In the genomic region with DNA sequence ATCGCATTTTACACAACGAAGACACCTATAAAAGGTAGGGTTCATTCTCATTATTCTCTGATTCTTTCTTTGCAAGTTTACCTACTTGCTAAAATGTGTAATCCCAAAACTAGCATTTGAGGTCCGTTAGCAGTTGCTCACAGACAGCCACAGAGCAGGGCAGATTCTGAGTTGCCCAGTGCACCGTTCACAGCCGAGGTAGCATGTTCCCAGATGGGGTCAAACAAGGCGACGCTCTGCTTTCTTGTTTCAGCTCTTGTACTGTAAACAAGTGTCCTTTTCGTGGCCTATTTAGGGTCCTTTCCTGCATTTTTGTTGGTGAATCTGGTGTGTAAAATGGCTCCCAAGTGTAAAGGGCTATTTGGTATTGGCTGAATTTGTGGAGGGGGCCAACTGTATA, we compare ENCODE assay signal across 1 cellular context.
TF ChIP-seq lines count a peak whose summit lies in the region.

No MANE protein-coding gene starts in this region.

TF ChIP-seq in HepG2, 621 proteins besides CTCF, POLR2A, EP300 and RAD21:
- TF ChIP-seq, protein P1, sequence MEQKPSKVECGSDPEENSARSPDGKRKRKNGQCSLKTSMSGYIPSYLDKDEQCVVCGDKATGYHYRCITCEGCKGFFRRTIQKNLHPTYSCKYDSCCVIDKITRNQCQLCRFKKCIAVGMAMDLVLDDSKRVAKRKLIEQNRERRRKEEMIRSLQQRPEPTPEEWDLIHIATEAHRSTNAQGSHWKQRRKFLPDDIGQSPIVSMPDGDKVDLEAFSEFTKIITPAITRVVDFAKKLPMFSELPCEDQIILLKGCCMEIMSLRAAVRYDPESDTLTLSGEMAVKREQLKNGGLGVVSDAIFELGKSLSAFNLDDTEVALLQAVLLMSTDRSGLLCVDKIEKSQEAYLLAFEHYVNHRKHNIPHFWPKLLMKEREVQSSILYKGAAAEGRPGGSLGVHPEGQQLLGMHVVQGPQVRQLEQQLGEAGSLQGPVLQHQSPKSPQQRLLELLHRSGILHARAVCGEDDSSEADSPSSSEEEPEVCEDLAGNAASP (CRISPR knock-in tag; IDR thresholded peaks at IDR 0.05; ENCODE audit: borderline replicate concordance), result peak; percentile 38; the same call in 1 of the 2 replicates
- TF ChIP-seq, protein P2, sequence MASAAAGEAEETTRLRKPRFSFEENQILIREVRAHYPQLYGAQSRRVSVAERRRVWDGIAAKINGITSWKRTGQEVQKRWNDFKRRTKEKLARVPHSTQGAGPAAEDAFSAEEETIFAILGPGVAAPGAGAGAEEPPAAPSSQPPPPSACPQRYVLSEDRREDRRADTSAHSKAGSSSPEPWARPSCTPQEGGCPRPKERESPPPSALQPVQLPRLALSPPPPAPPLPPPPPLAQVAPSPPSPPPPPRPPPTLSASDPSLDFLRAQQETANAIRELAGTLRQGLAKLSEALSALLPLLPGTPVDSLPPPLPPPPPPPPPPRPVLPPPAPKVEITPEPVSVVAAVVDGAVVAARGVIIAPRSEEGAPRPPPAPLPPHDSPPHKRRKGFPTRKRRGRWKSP (CRISPR knock-in tag; IDR thresholded peaks at IDR 0.05), result no peak
- TF ChIP-seq, protein P3, sequence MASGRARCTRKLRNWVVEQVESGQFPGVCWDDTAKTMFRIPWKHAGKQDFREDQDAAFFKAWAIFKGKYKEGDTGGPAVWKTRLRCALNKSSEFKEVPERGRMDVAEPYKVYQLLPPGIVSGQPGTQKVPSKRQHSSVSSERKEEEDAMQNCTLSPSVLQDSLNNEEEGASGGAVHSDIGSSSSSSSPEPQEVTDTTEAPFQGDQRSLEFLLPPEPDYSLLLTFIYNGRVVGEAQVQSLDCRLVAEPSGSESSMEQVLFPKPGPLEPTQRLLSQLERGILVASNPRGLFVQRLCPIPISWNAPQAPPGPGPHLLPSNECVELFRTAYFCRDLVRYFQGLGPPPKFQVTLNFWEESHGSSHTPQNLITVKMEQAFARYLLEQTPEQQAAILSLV (CRISPR knock-in tag; IDR thresholded peaks at IDR 0.05; ENCODE audit: borderline replicate concordance), result no peak
- no peak for TF ChIP-seq ZNF337 (CRISPR knock-in tag; IDR thresholded peaks at IDR 0.05; ENCODE audit: borderline replicate concordance, low read depth)
- TF ChIP-seq ZNF629 (CRISPR knock-in tag; conservative IDR thresholded peaks at IDR 0.05), result peak; percentile 59
- TF ChIP-seq RXRB (CRISPR knock-in tag; IDR thresholded peaks at IDR 0.05; ENCODE audit: borderline replicate concordance), result peak; percentile 57; the same call in 1 of the 2 replicates
- no peak for TF ChIP-seq ZNF530 (CRISPR knock-in tag; IDR thresholded peaks at IDR 0.05; ENCODE audit: low read depth)
TF ChIP-seq in HepG2: peak in this region for 3.
